10 cellular contexts compared by ENCODE assay signal in genomic region chr7:158820656-158821055, GRCh38. TPM values are rescaled to one million over a fixed set of nuclear protein-coding genes. Genes with fewer than 3 reads are reported as not detected.
DNase-seq lines count a peak whose midpoint lies in the region; ATAC-seq and TF ChIP-seq lines count a peak whose summit lies in the region.
"Had no signal": no experiment of that assay in that cellular context is flagged by ENCODE, and none has a peak within 500 bp of the region (broad histone marks: within the 10 kb centered on the region; RNA-seq: fewer than 3 reads in every experiment).

No MANE protein-coding gene starts in this region.

- no peaks in the 10 kb centered on the region for H3K9me2 ChIP-seq in Karpas-422 (replicated peaks; ENCODE audit: insufficient read depth, low read length)

- peaks cover 0 to 7% (median under 1%) of the 10 kb centered on the region in 3 donors for H3K36me3 Mint-ChIP-seq in naive thymus-derived CD8-positive, alpha-beta T cell

- no peak for TF ChIP-seq CTCF in mammary epithelial cell (conservative IDR thresholded peaks at IDR 0.05 in 1 of 2, IDR thresholded peaks at IDR 0.05 in 1 of 2; ENCODE audit: extremely low read depth in 1 of 2, insufficient read depth in 1 of 2, low read depth in 1 of 2, low read length in 2 of 2)
- no peak for TF ChIP-seq CTCF in GM13976 (IDR thresholded peaks at IDR 0.05; ENCODE audit: borderline replicate concordance, control extremely low read depth, extremely low read depth, insufficient read depth, missing control alignments)

- H3K79me2 ChIP-seq in ACC112 (ENCODE audit: control insufficient read depth, insufficient read depth, low read length, unreplicated experiment) (peaks cover 74% of the 10 kb centered on the region), Karpas-422 (ENCODE audit: low read length) (peaks cover 98% of the 10 kb centered on the region), mammary epithelial cell (ENCODE audit: insufficient read depth, low read length) (peaks cover 85% of the 10 kb centered on the region)

- H3K4me3 Mint-ChIP-seq in naive thymus-derived CD8-positive, alpha-beta T cell: peak overlapping the region in 9 of 10 donors; percentile 66 to 90 (median 84)

- intact Hi-C loops in mammary epithelial cell (cut with micrococcal nuclease): no loop called here

- peaks cover 36 to 92% (median 87%) of the 10 kb centered on the region in 4 donors for H3K4me1 Mint-ChIP-seq in naive thymus-derived CD8-positive, alpha-beta T cell

- H3K9me3 ChIP-seq in Karpas-422 (ENCODE audit: low read length) (no peaks in the 10 kb centered on the region), mammary epithelial cell (replicated peaks; ENCODE audit: insufficient read depth, low read length) (no peaks in the 10 kb centered on the region)

- H3K36me3 ChIP-seq in ACC112 (ENCODE audit: insufficient read depth, low read length) (no peaks in the 10 kb centered on the region), Karpas-422 (ENCODE audit: insufficient read depth, low read length) (no peaks in the 10 kb centered on the region), mammary epithelial cell (ENCODE audit: insufficient read depth, low read length) (no peaks in the 10 kb centered on the region)

- H3K27me3 ChIP-seq in ACC112 (ENCODE audit: insufficient read depth, low read length) (no peaks in the 10 kb centered on the region), Karpas-422 (ENCODE audit: low read length) (no peaks in the 10 kb centered on the region), mammary epithelial cell (ENCODE audit: insufficient read depth, low read length) (no peaks in the 10 kb centered on the region)

- H3K27ac Mint-ChIP-seq in naive thymus-derived CD8-positive, alpha-beta T cell: peak overlapping the region; percentile 32 to 100 (median 97)

- H3K4me1 ChIP-seq in ACC112 (ENCODE audit: control insufficient read depth, insufficient read depth, low read length, unreplicated experiment) (peaks cover 59% of the 10 kb centered on the region), Karpas-422 (ENCODE audit: low read length) (peaks cover 84% of the 10 kb centered on the region), mammary epithelial cell (ENCODE audit: insufficient read depth, low read length) (peaks cover 55% of the 10 kb centered on the region)

- H3K9ac ChIP-seq in Karpas-422 (ENCODE audit: low read length): no peak overlapping the region
- H3K9ac ChIP-seq in mammary epithelial cell (ENCODE audit: insufficient read depth, low read length): peak overlapping the region; percentile 97

- no peaks in the 10 kb centered on the region for H3K27me3 Mint-ChIP-seq in naive thymus-derived CD8-positive, alpha-beta T cell

- CTCF ChIA-PET in mammary epithelial cell (lab: Charles Lee; ENCODE audit: low non-redundant PET): no interaction called here

- no peaks in the 10 kb centered on the region for H4K20me1 ChIP-seq in Karpas-422 (ENCODE audit: insufficient read depth, low read depth, low read length)
- H4K20me1 ChIP-seq in mammary epithelial cell (ENCODE audit: insufficient read depth, low read length): no peaks in the 10 kb centered on the region

- WGBS in mammary epithelial cell (ENCODE audit: low coverage, missing lambda C conversion rate): 66% methylated on average over 3 of the region's 3 CpGs

- H3K27ac ChIP-seq in ACC112 (ENCODE audit: low read depth, low read length) (peak overlapping the region; percentile 98), Karpas-422 (ENCODE audit: low read length) (peak overlapping the region; percentile 58), mammary epithelial cell (ENCODE audit: insufficient read depth, low read depth, low read length) (peak overlapping the region; percentile 100)

- DNase-seq in Karpas-422 (no peak), mammary epithelial cell (no peak), germinal center (ENCODE audit: low spot score) (no peak), GM13976 (ENCODE audit: low spot score) (no peak), cerebellar cortex (ENCODE audit: low spot score) (no peak)
- no peak for DNase-seq in naive thymus-derived CD8-positive, alpha-beta T cell
- DNase-seq: NCI-H1048, SHP77 treated with DMSO at 0.1 percent for 48 hours had no signal

- peak overlapping the region; percentile 39 for H3K4me2 ChIP-seq in Karpas-422 (ENCODE audit: low read depth, low read length, poor library complexity, severe bottlenecking)
- H3K4me2 ChIP-seq in mammary epithelial cell (ENCODE audit: insufficient read depth, low read depth, low read length): peak overlapping the region; percentile 93

- dilution Hi-C loops in mammary epithelial cell (cut with HindIII; ENCODE audit: low sequenced_read_pairs): no loop called here

- POLR2A ChIA-PET in naive thymus-derived CD8-positive, alpha-beta T cell (lab: Charles Lee): interaction anchor here (1.4 to 6.7 kb wide), 2 partner anchors 8 to 11 kb away, joined by 3 to 97 read pairs; partner anchors contain the start of gene ESYT2

- ATAC-seq in naive thymus-derived CD8-positive, alpha-beta T cell: no peak
- no peak for ATAC-seq in HG03460 (IDR thresholded peaks at IDR 0.05; ENCODE audit: unreplicated experiment)

- no peaks in the 10 kb centered on the region for H3K9me3 Mint-ChIP-seq in naive thymus-derived CD8-positive, alpha-beta T cell

- TSS peak; percentile 6 for BruUV-seq in mammary epithelial cell (replicated peaks; lab: Mats Ljungman, UMichigan)

- peak overlapping the region; percentile 52 for H3K4me3 ChIP-seq in ACC112 (ENCODE audit: low read depth, low read length)
- no peak overlapping the region for H3K4me3 ChIP-seq in Karpas-422 (ENCODE audit: low read length)
- peak overlapping the region in 1 of 3 experiments; percentile 40 for H3K4me3 ChIP-seq in mammary epithelial cell (replicated peaks in 1 of 3; ENCODE audit: insufficient read depth in 1 of 3, low read depth in 2 of 3, low read length in 3 of 3)

- no peak overlapping the region for H2AFZ ChIP-seq in ACC112 (ENCODE audit: low read length, unreplicated experiment)
- H2AFZ ChIP-seq in Karpas-422 (ENCODE audit: low read length): no peak overlapping the region
- no peak overlapping the region for H2AFZ ChIP-seq in mammary epithelial cell (ENCODE audit: low read depth, low read length)

- in situ Hi-C loops in mammary epithelial cell (cut with MboI; ENCODE audit: low sequenced_read_pairs in 2 of 2): no loop called here
- in situ Hi-C loops in GM13976 (cut with MboI; ENCODE audit: low sequenced_read_pairs, unreplicated experiment): no loop called here

RNA-seq across cellular contexts. Expression of gene ESYT2, which starts 8.7 kb away (rescaled TPM):
- total RNA-seq in Karpas-422 (2014; rRNA removed; shearing (Covaris generic); ENCODE audit: low replicate concordance): 216 and 242 TPM in 2 replicates
- total RNA-seq in mammary epithelial cell: 100 to 1,000 TPM in 1 of 2 donors, 10 to 100 TPM in 1; 78.9 to 101 TPM
- polyA plus RNA-seq in mammary epithelial cell: 60.5 TPM
- 84.7 TPM for polyA minus RNA-seq in mammary epithelial cell
- 100 to 1,000 TPM; 101 to 105 TPM for total RNA-seq in naive thymus-derived CD8-positive, alpha-beta T cell
- 10 to 100 TPM; 58.6 to 93.3 (median 79.8) TPM for polyA plus RNA-seq in naive thymus-derived CD8-positive, alpha-beta T cell

RNA-seq across cellular contexts. Expression of gene DYNC2I1, which starts 35.7 kb away (rescaled TPM):
- 15.9 and 40.0 TPM in 2 replicates for total RNA-seq in Karpas-422 (2014; rRNA removed; shearing (Covaris generic); ENCODE audit: low replicate concordance)
- total RNA-seq in mammary epithelial cell: 10 to 100 TPM in 1 of 2 donors, 1 to 10 TPM in 1; 5.0 to 18.4 TPM
- 10.5 TPM for polyA plus RNA-seq in mammary epithelial cell
- polyA minus RNA-seq in mammary epithelial cell: 2.3 TPM
- 10 to 100 TPM; 16.3 to 19.0 TPM for total RNA-seq in naive thymus-derived CD8-positive, alpha-beta T cell
- 10 to 100 TPM; 14.1 to 22.1 (median 19.8) TPM for polyA plus RNA-seq in naive thymus-derived CD8-positive, alpha-beta T cell
